In genomic region chr16:57301126-57301817, GRCh38 we compare ENCODE assay signal across 11 cellular contexts. TPM values are rescaled to one million over a fixed set of nuclear protein-coding genes. Genes with fewer than 3 reads are reported as not detected.
DNase-seq lines count a peak whose midpoint lies in the region; ATAC-seq and TF ChIP-seq lines count a peak whose summit lies in the region.
"Had no signal": no experiment of that assay in that cellular context is flagged by ENCODE, and none has a peak within 500 bp of the region (broad histone marks: within the 10 kb centered on the region; RNA-seq: fewer than 3 reads in every experiment).

No MANE protein-coding gene starts in this region.

- no peaks in the 10 kb centered on the region for H3K9me3 ChIP-seq in heart left ventricle
- no peaks in the 10 kb centered on the region for H3K9me3 ChIP-seq in naive thymus-derived CD4-positive, alpha-beta T cell (ENCODE audit: control insufficient read depth in 2 of 3, low read length in 3 of 3)
- H3K9me3 ChIP-seq in upper lobe of right lung = no peaks in the 10 kb centered on the region

- peaks cover 4 to 24% (median 11%) of the 10 kb centered on the region in 7 donors for H3K4me1 Mint-ChIP-seq in naive thymus-derived CD4-positive, alpha-beta T cell
- peaks cover 15% of the 10 kb centered on the region for H3K4me1 Mint-ChIP-seq in activated T-helper 17 cell treated with anti-CD3 and anti-CD28 coated beads, Interleukin-2, amount 50 U/mL, for 72 hours
- H3K4me1 Mint-ChIP-seq: nephron had no signal

- WGBS in heart left ventricle, 4 donors = 43 to 45% (median 43%) methylated on average over 18 to 19 of the region's 19 CpGs

- peak overlapping the region in 1 of 9 donors; percentile 34 for H3K27ac Mint-ChIP-seq in naive thymus-derived CD4-positive, alpha-beta T cell
- H3K27ac Mint-ChIP-seq in activated T-helper 17 cell treated with anti-CD3 and anti-CD28 coated beads, Interleukin-2, amount 50 U/mL, for 72 hours = no peak overlapping the region
- H3K27ac Mint-ChIP-seq: activated B cell treated with CpG ODN at 0.5 μM for 24 hours, HFFc6 had no signal

- POLR2A ChIA-PET in naive thymus-derived CD4-positive, alpha-beta T cell (lab: Charles Lee) = interaction anchor here (0.6 to 3.3 kb wide), 7 partner anchors 13 to 298 kb away, joined by 3 to 33 read pairs (median 5); partner anchors contain the start of gene ARL2BP

- H3K4me1 ChIP-seq in heart left ventricle (peaks cover 0 to 46% (median 32%) of the 10 kb centered on the region in 12 donors), upper lobe of right lung (peaks cover 29% of the 10 kb centered on the region)
- H3K4me1 ChIP-seq in naive thymus-derived CD4-positive, alpha-beta T cell (ENCODE audit: control insufficient read depth in 2 of 2, insufficient read depth in 2 of 2, low read length in 2 of 2) = peaks cover 16 to 28% of the 10 kb centered on the region in 2 donors

- H3K27me3 ChIP-seq in heart left ventricle (no peaks in the 10 kb centered on the region), upper lobe of right lung (no peaks in the 10 kb centered on the region)
- no peaks in the 10 kb centered on the region for H3K27me3 ChIP-seq in naive thymus-derived CD4-positive, alpha-beta T cell (ENCODE audit: control insufficient read depth in 2 of 2, insufficient read depth in 2 of 2, low read length in 2 of 2)

- no peak overlapping the region for H3K4me3 Mint-ChIP-seq in naive thymus-derived CD4-positive, alpha-beta T cell
- H3K4me3 Mint-ChIP-seq in activated T-helper 17 cell treated with anti-CD3 and anti-CD28 coated beads, Interleukin-2, amount 50 U/mL, for 72 hours = no peak overlapping the region
- H3K4me3 Mint-ChIP-seq: activated B cell treated with CpG ODN at 0.5 μM for 24 hours, HFFc6 had no signal

- TF ChIP-seq CTCF in heart left ventricle (IDR thresholded peaks at IDR 0.05) = no peak
- no peak for TF ChIP-seq CTCF in coronary artery (IDR thresholded peaks at IDR 0.05)
- no peak for TF ChIP-seq CTCF in upper lobe of right lung (IDR thresholded peaks at IDR 0.05)

- peak in 1 of 5 donors; percentile 40 for DNase-seq in heart left ventricle
- DNase-seq in Right ventricle myocardium inferior (ENCODE audit: missing footprints) = no peak
- DNase-seq in coronary artery (ENCODE audit: low spot score) = peak; percentile 78
- DNase-seq in naive thymus-derived CD4-positive, alpha-beta T cell = no peak
- DNase-seq in upper lobe of right lung = no peak
- DNase-seq in DMS153 treated with DMSO at 0.1 percent for 48 hours (lab: John Stamatoyannopoulos, UW; ENCODE audit: unreplicated experiment) = no peak

- peak overlapping the region in 5 of 12 donors; percentile 20 to 52 (median 22) for H3K4me3 ChIP-seq in heart left ventricle
- H3K4me3 ChIP-seq in coronary artery = peak overlapping the region; percentile 44
- peak overlapping the region; percentile 40 for H3K4me3 ChIP-seq in naive thymus-derived CD4-positive, alpha-beta T cell (ENCODE audit: low read length)
- H3K4me3 ChIP-seq in upper lobe of right lung = peak overlapping the region; percentile 21

- intact Hi-C loops in heart left ventricle (cut with DNase I) (loop anchor here in 8 of 10 donors (2.0 to 5.0 kb wide), 5 partner anchors 71 to 218 kb away; partner anchors contain the start of gene CX3CL1 (in 7 of the 8)), Right ventricle myocardium inferior (cut with DNase I) (loop anchor here (2.0 to 5.0 kb wide), 2 partner anchors 218 to 236 kb away; partner anchors contain the start of gene CCDC102A), upper lobe of right lung (cut with DNase I) (loop anchor here (2.0 kb wide), 1 partner anchor 116 kb away; no protein-coding TSS in a partner anchor)
- intact Hi-C loops in naive thymus-derived CD4-positive, alpha-beta T cell (cut with micrococcal nuclease) = loop anchor here in 1 of 2 donors (2.0 to 10.0 kb wide), 4 partner anchors 16 to 826 kb away; partner anchors contain the start of genes CCDC102A, CFAP20, PLLP and USB1

- no peaks in the 10 kb centered on the region for H3K9me3 Mint-ChIP-seq in naive thymus-derived CD4-positive, alpha-beta T cell
- no peaks in the 10 kb centered on the region for H3K9me3 Mint-ChIP-seq in activated T-helper 17 cell treated with anti-CD3 and anti-CD28 coated beads, Interleukin-2, amount 50 U/mL, for 72 hours
- H3K9me3 Mint-ChIP-seq: activated B cell treated with CpG ODN at 0.5 μM for 24 hours, HFFc6, nephron had no signal

- no peak for TF ChIP-seq POLR2A in heart left ventricle (IDR thresholded peaks at IDR 0.05)

- H3K36me3 Mint-ChIP-seq in naive thymus-derived CD4-positive, alpha-beta T cell = no peaks in the 10 kb centered on the region
- H3K36me3 Mint-ChIP-seq in activated T-helper 17 cell treated with anti-CD3 and anti-CD28 coated beads, Interleukin-2, amount 50 U/mL, for 72 hours (ENCODE audit: low read depth) = no peaks in the 10 kb centered on the region

- H3K27me3 Mint-ChIP-seq in naive thymus-derived CD4-positive, alpha-beta T cell = peaks cover 0 to 4% (median 0%) of the 10 kb centered on the region in 5 donors
- H3K27me3 Mint-ChIP-seq in activated T-helper 17 cell treated with anti-CD3 and anti-CD28 coated beads, Interleukin-2, amount 50 U/mL, for 72 hours = no peaks in the 10 kb centered on the region
- H3K27me3 Mint-ChIP-seq: activated B cell treated with CpG ODN at 0.5 μM for 24 hours had no signal

- CTCF ChIA-PET in naive thymus-derived CD4-positive, alpha-beta T cell (lab: Charles Lee) = interaction anchor here (0.6 to 7.8 kb wide), 14 partner anchors 10 to 399 kb away, joined by 3 to 83 read pairs (median 3); partner anchors contain the start of genes CIAPIN1 and COQ9

- ATAC-seq in heart left ventricle (no peak), Right ventricle myocardium inferior (no peak), upper lobe of right lung (no peak), GM18502 (IDR thresholded peaks at IDR 0.05; ENCODE audit: poor library complexity, unreplicated experiment) (no peak)
- no peak for ATAC-seq in naive thymus-derived CD4-positive, alpha-beta T cell
- no peak for ATAC-seq in activated T-helper 17 cell treated with anti-CD3 and anti-CD28 coated beads, Interleukin-2, amount 50 U/mL, for 72 hours (replicated peaks)

- H3K27ac ChIP-seq in heart left ventricle (peak overlapping the region in 7 of 12 donors; percentile 11 to 92 (median 26)), coronary artery (peak overlapping the region; percentile 8 to 63), upper lobe of right lung (no peak overlapping the region)
- H3K27ac ChIP-seq in naive thymus-derived CD4-positive, alpha-beta T cell (ENCODE audit: low read depth, low read length) = no peak overlapping the region

- H3K36me3 ChIP-seq in heart left ventricle (no peaks in the 10 kb centered on the region), upper lobe of right lung (no peaks in the 10 kb centered on the region)
- no peaks in the 10 kb centered on the region for H3K36me3 ChIP-seq in naive thymus-derived CD4-positive, alpha-beta T cell (ENCODE audit: control insufficient read depth in 2 of 3, insufficient read depth in 3 of 3, low read length in 3 of 3)

RNA-seq across cellular contexts. Expression of gene PLLP, which starts 16.8 kb away (rescaled TPM):
- total RNA-seq in heart left ventricle (10 to 100 TPM in 1 of 9 donors, 1 to 10 TPM in 8; 2.0 to 14.8 (median 2.4) TPM), Right ventricle myocardium inferior (3.4 TPM), upper lobe of right lung (104 TPM)
- 10 to 100 TPM in 1 of 2 donors, 1 to 10 TPM in 1; 8.2 to 10.4 TPM for polyA plus RNA-seq in heart left ventricle
- 1 to 10 TPM in 4 of 5 experiments, under 1 TPM in 1; 0.36 to 8.4 (median 3.3) TPM for total RNA-seq in naive thymus-derived CD4-positive, alpha-beta T cell
- 10 to 100 TPM; 10.0 to 26.0 TPM for polyA plus RNA-seq in naive thymus-derived CD4-positive, alpha-beta T cell
- total RNA-seq in activated T-helper 17 cell treated with anti-CD3 and anti-CD28 coated beads, Interleukin-2, amount 50 U/mL, for 72 hours = not detected
- total RNA-seq: activated B cell treated with CpG ODN at 0.5 μM for 24 hours, HFFc6 had no signal

RNA-seq across cellular contexts. Expression of gene ARL2BP, which starts 56.2 kb away (rescaled TPM):
- total RNA-seq in heart left ventricle (10 to 100 TPM; 43.9 to 68.8 (median 52.1) TPM), Right ventricle myocardium inferior (64.1 TPM), upper lobe of right lung (60.0 TPM)
- 10 to 100 TPM; 40.3 to 83.5 TPM for polyA plus RNA-seq in heart left ventricle
- 10 to 100 TPM; 32.6 to 57.7 (median 37.9) TPM for total RNA-seq in naive thymus-derived CD4-positive, alpha-beta T cell
- polyA plus RNA-seq in naive thymus-derived CD4-positive, alpha-beta T cell = 100 to 1,000 TPM; 146 to 166 TPM
- total RNA-seq in activated T-helper 17 cell treated with anti-CD3 and anti-CD28 coated beads, Interleukin-2, amount 50 U/mL, for 72 hours = 10 to 100 TPM; 17.0 to 23.5 TPM

RNA-seq across cellular contexts. Expression of gene CCL22, which starts 57.3 kb away (rescaled TPM):
- total RNA-seq in heart left ventricle (under 1 TPM in 5 of 9 donors, not detected in 4; 0.10 to 0.24 (median 0.13) TPM), Right ventricle myocardium inferior (not detected), upper lobe of right lung (3.8 TPM)
- under 1 TPM in 1 of 2 donors, not detected in 1; 0.06 TPM for polyA plus RNA-seq in heart left ventricle
- 1 to 10 TPM in 1 of 5 experiments, under 1 TPM in 3, not detected in 1; 0.17 to 1.9 (median 0.48) TPM for total RNA-seq in naive thymus-derived CD4-positive, alpha-beta T cell
- not detected for polyA plus RNA-seq in naive thymus-derived CD4-positive, alpha-beta T cell
- 10 to 100 TPM in 1 of 2 donors, 1 to 10 TPM in 1; 1.1 to 11.5 TPM for total RNA-seq in activated T-helper 17 cell treated with anti-CD3 and anti-CD28 coated beads, Interleukin-2, amount 50 U/mL, for 72 hours
- total RNA-seq: HFFc6 had no signal

Comparison
In these comparisons a context has a peak if more than half of its experiments do, and no peak if none do; other contexts are left out.
1. H3K27ac ChIP-seq: peak in heart left ventricle (7 of 12) and coronary artery (2 of 2); none in naive thymus-derived CD4-positive, alpha-beta T cell (single experiment) and upper lobe of right lung (single experiment).